15 cellular contexts compared by ENCODE assay signal in the genomic region with DNA sequence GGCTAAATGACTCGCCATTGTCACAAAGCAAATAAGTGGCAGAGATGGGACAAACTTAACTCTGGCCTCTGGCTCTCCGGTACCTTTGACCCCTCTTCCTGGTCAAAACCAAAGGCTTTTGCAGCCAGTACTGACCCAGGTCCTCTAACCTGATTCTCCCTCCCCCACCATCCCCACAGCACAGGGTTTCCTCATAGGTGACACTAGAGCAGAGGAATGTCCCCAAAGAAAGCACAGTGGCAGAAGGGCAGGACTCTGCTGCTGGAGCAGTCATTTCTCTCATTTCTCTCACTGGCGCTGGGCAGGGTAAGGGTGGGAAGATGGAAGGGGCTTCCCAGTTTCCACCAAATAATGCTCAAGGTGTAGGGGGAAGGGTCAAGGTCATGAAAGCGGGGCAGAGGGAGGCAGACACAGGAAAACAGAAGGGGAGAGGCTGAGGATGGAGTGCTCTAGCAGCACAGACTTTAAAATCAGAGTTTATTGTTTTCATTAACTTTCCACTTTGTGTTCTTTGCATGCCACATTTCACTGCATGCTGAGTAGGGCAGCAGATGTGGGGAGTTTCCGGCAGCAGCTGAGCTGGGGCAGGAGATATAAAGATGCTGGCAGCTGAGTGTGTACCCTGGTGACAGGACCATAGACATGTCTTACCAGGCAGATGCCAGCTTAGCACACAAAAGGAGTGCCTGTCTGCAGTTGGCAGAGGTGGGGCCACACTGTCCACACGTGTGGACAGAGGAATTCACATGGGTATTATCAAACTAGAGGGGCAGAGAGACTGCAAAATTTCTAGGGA.
DNase-seq lines count a peak whose midpoint lies in the region; ATAC-seq and TF ChIP-seq lines count a peak whose summit lies in the region.
"Had no signal": no experiment of that assay in that cellular context is flagged by ENCODE, and none has a peak within 500 bp of the region (broad histone marks: within the 10 kb centered on the region; RNA-seq: fewer than 3 reads in every experiment).

No MANE protein-coding gene starts in this region.

- DNase-seq in coronary artery (ENCODE audit: low spot score) (peak; percentile 3), nephron progenitor cell (no peak), mesenteric fat pad (ENCODE audit: low spot score) (no peak)
- DNase-seq in NK-92 treated with Interleukin-12 subunit alpha and Interleukin-12 subunit beta, amount 100 ng/mL, for 24 hours (lab: John Stamatoyannopoulos, UW), result no peak
- DNase-seq in activated naive CD4-positive, alpha-beta T cell treated with Interleukin-2 at 50 U/mL for 16 hours, result no peak
- DNase-seq: ACHN; CD4-positive, alpha-beta T cell; GOT3; Kasumi-1; NCI-H1417; NCI-H2029 treated with DMSO at 0.1 percent for 48 hours; NCI-H510A treated with DMSO at 0.1 percent for 48 hours; SHP77 treated with DMSO at 0.1 percent for 48 hours had no signal

- H3K9me3 Mint-ChIP-seq in nephron progenitor cell, result peaks cover 9% of the 10 kb centered on the region
- H3K9me3 Mint-ChIP-seq: CD4-positive, alpha-beta T cell had no signal

- peaks cover 35% of the 10 kb centered on the region for H3K4me1 Mint-ChIP-seq in nephron progenitor cell

- no peak overlapping the region for H3K4me3 ChIP-seq in coronary artery

- no peak for TF ChIP-seq CTCF in coronary artery (IDR thresholded peaks at IDR 0.05)
- TF ChIP-seq CTCF in nephron progenitor cell (IDR thresholded peaks at IDR 0.05), result no peak

- H3K4me3 Mint-ChIP-seq in nephron progenitor cell, result no peak overlapping the region
- H3K4me3 Mint-ChIP-seq: CD4-positive, alpha-beta T cell had no signal

- no peak overlapping the region for H3K27ac ChIP-seq in coronary artery

- peak overlapping the region; percentile 80 for H3K27ac Mint-ChIP-seq in nephron progenitor cell
- H3K27ac Mint-ChIP-seq: CD4-positive, alpha-beta T cell had no signal

- H3K27me3 Mint-ChIP-seq in nephron progenitor cell (ENCODE audit: low read depth, poor library complexity), result peaks cover 11% of the 10 kb centered on the region
- H3K27me3 Mint-ChIP-seq: CD4-positive, alpha-beta T cell had no signal

- ATAC-seq in GM18870 (IDR thresholded peaks at IDR 0.05; ENCODE audit: unreplicated experiment) (peak; percentile 26), HG02610 (IDR thresholded peaks at IDR 0.05; ENCODE audit: unreplicated experiment) (peak; percentile 43)

- H3K36me3 Mint-ChIP-seq in nephron progenitor cell (ENCODE audit: low read depth), result no peaks in the 10 kb centered on the region
